ENCODE assay signal across 8 cellular contexts in the genomic region with DNA sequence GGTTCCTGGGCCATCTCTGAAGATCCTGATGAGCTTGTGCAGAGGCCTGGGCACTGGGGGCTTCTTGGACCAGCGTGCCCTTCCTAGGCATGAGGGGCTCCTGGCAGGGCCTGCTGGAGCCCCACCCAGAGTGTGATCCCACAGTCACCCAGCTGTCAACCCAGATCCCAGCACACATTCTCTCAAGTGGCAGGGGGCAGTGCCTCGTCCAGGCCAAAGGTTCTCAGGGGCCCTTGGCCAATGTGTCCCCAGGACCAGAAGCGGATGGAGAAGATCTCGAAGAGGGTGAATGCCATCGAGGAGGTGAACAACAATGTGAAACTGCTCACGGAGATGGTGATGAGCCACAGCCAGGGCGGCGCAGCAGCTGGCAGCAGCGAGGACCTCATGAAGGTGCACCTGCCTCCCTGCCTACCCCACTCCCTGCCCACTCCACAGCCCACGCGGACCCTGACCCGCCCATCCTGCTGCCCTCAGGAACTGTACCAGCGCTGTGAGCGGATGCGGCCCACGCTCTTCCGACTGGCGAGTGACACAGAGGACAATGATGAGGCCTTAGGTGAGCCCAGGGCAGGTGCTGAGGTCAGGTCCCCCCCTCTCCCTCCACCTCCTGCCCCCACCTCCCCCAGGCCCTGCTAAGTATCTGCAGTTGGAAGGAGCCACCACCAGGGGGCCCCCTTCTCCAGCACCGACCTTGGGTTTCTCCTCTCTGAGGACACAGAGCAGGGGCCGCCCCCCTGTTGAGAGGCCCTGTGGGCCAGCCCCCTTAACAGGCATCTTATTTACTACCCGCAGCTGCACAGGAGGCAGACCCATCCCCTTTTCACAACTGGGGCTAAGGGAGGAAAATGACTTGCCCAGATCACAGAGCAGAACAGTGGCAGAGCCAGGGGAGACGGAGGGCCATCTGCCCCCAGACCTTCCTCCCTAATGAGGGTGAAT. TPM values are rescaled to one million over a fixed set of nuclear protein-coding genes. Genes with fewer than 3 reads are reported as not detected.
DNase-seq lines count a peak whose midpoint lies in the region; ATAC-seq and TF ChIP-seq lines count a peak whose summit lies in the region.

No MANE protein-coding gene starts in this region.

- CTCF ChIA-PET in OCI-LY7 (lab: Charles Lee; ENCODE audit: unreplicated experiment): no interaction called here

- H3K9me2 ChIP-seq in OCI-LY7 (ENCODE audit: insufficient read depth, low read length): no peaks in the 10 kb centered on the region

- BruUV-seq in OCI-LY7 (replicated peaks; lab: Mats Ljungman, UMichigan): no TSS peak

- H2AFZ ChIP-seq in OCI-LY7 (ENCODE audit: low read length): no peak overlapping the region

- intact Hi-C loops in OCI-LY7 (cut with micrococcal nuclease; ENCODE audit: unreplicated experiment) (loop anchor here (1.0 to 2.0 kb wide), 3 partner anchors 15 to 58 kb away; a partner anchor contains a TSS), esophagus squamous epithelium (cut with DNase I) (no loop called here)

- H3K9me3 ChIP-seq in OCI-LY7 (ENCODE audit: low read length) (no peaks in the 10 kb centered on the region), esophagus squamous epithelium (no peaks in the 10 kb centered on the region), neutrophil (no peaks in the 10 kb centered on the region), upper lobe of left lung (no peaks in the 10 kb centered on the region)

- peaks cover 48% of the 10 kb centered on the region for H3K4me1 ChIP-seq in OCI-LY7 (ENCODE audit: insufficient read depth, low read length, poor library complexity, severe bottlenecking)
- H3K4me1 ChIP-seq in esophagus squamous epithelium: peaks cover 32 to 54% (median 39%) of the 10 kb centered on the region in 3 donors
- peaks cover 17 to 24% of the 10 kb centered on the region in 2 experiments for H3K4me1 ChIP-seq in neutrophil (ENCODE audit: control insufficient read depth in 1 of 2, insufficient read depth in 1 of 2, low read depth in 1 of 2, low read length in 1 of 2)
- H3K4me1 ChIP-seq in upper lobe of left lung: peaks cover 29 to 43% (median 34%) of the 10 kb centered on the region in 4 donors

- no peaks in the 10 kb centered on the region for H4K20me1 ChIP-seq in OCI-LY7 (ENCODE audit: insufficient read depth, low read length)

- H3K27me3 ChIP-seq in esophagus squamous epithelium: no peaks in the 10 kb centered on the region
- no peaks in the 10 kb centered on the region for H3K27me3 ChIP-seq in neutrophil
- no peaks in the 10 kb centered on the region for H3K27me3 ChIP-seq in upper lobe of left lung

- H3K4me3 ChIP-seq in OCI-LY7 (ENCODE audit: low read depth, low read length, poor library complexity, severe bottlenecking): no peak overlapping the region
- no peak overlapping the region for H3K4me3 ChIP-seq in esophagus squamous epithelium
- H3K4me3 ChIP-seq in neutrophil (ENCODE audit: low read depth in 1 of 2, low read length in 1 of 2): no peak overlapping the region
- no peak overlapping the region for H3K4me3 ChIP-seq in upper lobe of left lung

- POLR2A ChIA-PET in OCI-LY7 (lab: Charles Lee): no interaction called here

- no peak for TF ChIP-seq EP300 in upper lobe of left lung (IDR thresholded peaks at IDR 0.05)

- TF ChIP-seq CTCF in GM13976 (IDR thresholded peaks at IDR 0.05; ENCODE audit: borderline replicate concordance, control extremely low read depth, extremely low read depth, insufficient read depth, missing control alignments) (peak; percentile 71), OCI-LY7 (conservative IDR thresholded peaks at IDR 0.05; ENCODE audit: low read length) (peak; percentile 93), esophagus squamous epithelium (IDR thresholded peaks at IDR 0.05) (peak; percentile 57 to 90 (median 70)), neutrophil (IDR thresholded peaks at IDR 0.05) (peak; percentile 95), upper lobe of left lung (IDR thresholded peaks at IDR 0.05) (peak; percentile 50 to 96 (median 64))

- TF ChIP-seq POLR2A in esophagus squamous epithelium (IDR thresholded peaks at IDR 0.05) (no peak), upper lobe of left lung (IDR thresholded peaks at IDR 0.05) (no peak)

- H3K27ac ChIP-seq in OCI-LY7 (ENCODE audit: low read depth, low read length, poor library complexity, severe bottlenecking) (peak overlapping the region; percentile 38), esophagus squamous epithelium (peak overlapping the region in 3 of 4 donors; percentile 53 to 63 (median 58)), neutrophil (peak overlapping the region; percentile 10), upper lobe of left lung (peak overlapping the region in 3 of 4 donors; percentile 34 to 61 (median 56))

- ATAC-seq in upper lobe of left lung (ENCODE audit: low FRiP score in 2 of 2): peak; percentile 83 to 84
- ATAC-seq in GM21360 (IDR thresholded peaks at IDR 0.05; ENCODE audit: unreplicated experiment): no peak

- H3K79me2 ChIP-seq in OCI-LY7 (ENCODE audit: insufficient read depth, low read depth, low read length): no peaks in the 10 kb centered on the region

- DNase-seq in ACHN (peak; percentile 34), GM13976 (ENCODE audit: low spot score) (peak; percentile 88), OCI-LY7 (ENCODE audit: low spot score) (peak; percentile 79), esophagus squamous epithelium (lab: John Stamatoyannopoulos, UW) (no peak), upper lobe of left lung (peak in 1 of 2 donors; percentile 73)
- DNase-seq in activated T-cell treated with anti-CD3 and anti-CD28 coated beads, Interleukin-2, amount 50 U/mL, for 48 hours: peak; percentile 84 to 85

- H3K36me3 ChIP-seq in OCI-LY7 (ENCODE audit: insufficient read depth, low read length): peaks cover 84% of the 10 kb centered on the region
- H3K36me3 ChIP-seq in esophagus squamous epithelium: peaks cover 0 to 87% (median 13%) of the 10 kb centered on the region in 3 donors
- H3K36me3 ChIP-seq in neutrophil: peaks cover 59% of the 10 kb centered on the region
- H3K36me3 ChIP-seq in upper lobe of left lung: peaks cover 0 to 80% (median 44%) of the 10 kb centered on the region in 4 donors

- peak overlapping the region; percentile 30; the same call in 1 of the 2 replicates for H3K4me2 ChIP-seq in OCI-LY7 (ENCODE audit: low read length)

- in situ Hi-C loops in ACHN (cut with HindIII; ENCODE audit: low pct_ligation_motif_present, low pct_unique_long_range_greater_than_20kb, low sequenced_read_pairs): no loop called here
- in situ Hi-C loops in GM13976 (cut with MboI; ENCODE audit: low sequenced_read_pairs, unreplicated experiment): no loop called here

- WGBS in esophagus squamous epithelium, 2 donors: 59 to 61% methylated on average over 14 to 16 of the region's 22 CpGs
- 64 to 77% methylated on average over 12 to 21 of the region's 22 CpGs for WGBS in upper lobe of left lung, 2 donors

RNA-seq across cellular contexts. Expression of a gene that starts 14.7 kb away (rescaled TPM):
- 119 and 127 TPM in 2 replicates for total RNA-seq in OCI-LY7 (2014; rRNA removed; shearing (Covaris generic))
- total RNA-seq in OCI-LY7 (2022): 167 and 172 TPM in 2 replicates
- total RNA-seq in esophagus squamous epithelium: 10 to 100 TPM; 32.2 to 54.3 (median 39.5) TPM
- total RNA-seq in upper lobe of left lung: 100 to 1,000 TPM in 2 of 6 donors, 10 to 100 TPM in 4; 52.4 to 226 (median 68.3) TPM

RNA-seq across cellular contexts. Expression of a gene that starts 16.1 kb away (rescaled TPM):
- total RNA-seq in OCI-LY7 (2014; rRNA removed; shearing (Covaris generic)): 15.3 and 18.3 TPM in 2 replicates
- total RNA-seq in OCI-LY7 (2022) (44.4 and 48.4 TPM in 2 replicates), esophagus squamous epithelium (10 to 100 TPM; 33.8 to 53.4 (median 42.0) TPM), upper lobe of left lung (10 to 100 TPM; 11.4 to 58.7 (median 31.1) TPM)

RNA-seq across cellular contexts. Expression of a gene that starts 35.2 kb away (rescaled TPM):
- 50.0 and 61.2 TPM in 2 replicates for total RNA-seq in OCI-LY7 (2014; rRNA removed; shearing (Covaris generic))
- total RNA-seq in OCI-LY7 (2022) (54.0 and 55.8 TPM in 2 replicates), esophagus squamous epithelium (1 to 10 TPM; 2.3 to 4.1 (median 2.9) TPM), upper lobe of left lung (10 to 100 TPM in 1 of 6 donors, 1 to 10 TPM in 5; 2.1 to 11.1 (median 8.7) TPM)

RNA-seq across cellular contexts. Expression of a gene that starts 43.5 kb away (rescaled TPM):
- total RNA-seq in OCI-LY7 (2014; rRNA removed; shearing (Covaris generic)): 0.44 TPM in 1 of 2 replicates, not detected in the other
- total RNA-seq in OCI-LY7 (2022) (0.82 and 0.92 TPM in 2 replicates), esophagus squamous epithelium (not detected), upper lobe of left lung (1 to 10 TPM in 3 of 6 donors, not detected in 3; 1.4 to 4.2 (median 2.0) TPM)

RNA-seq across cellular contexts. Expression of a gene that starts 52.1 kb away (rescaled TPM):
- 85.8 and 93.1 TPM in 2 replicates for total RNA-seq in OCI-LY7 (2014; rRNA removed; shearing (Covaris generic))
- total RNA-seq in OCI-LY7 (2022): 57.2 and 57.3 TPM in 2 replicates
- total RNA-seq in esophagus squamous epithelium: 100 to 1,000 TPM in 2 of 4 donors, 10 to 100 TPM in 2; 25.4 to 261 (median 92.3) TPM
- total RNA-seq in upper lobe of left lung: 100 to 1,000 TPM; 125 to 750 (median 400) TPM

Comparison
In these comparisons a context has a peak if more than half of its experiments do, and no peak if none do; other contexts are left out.
1. RNA of a gene that starts 35.2 kb away (total RNA-seq): 50.0 to 61.2 TPM in OCI-LY7; 2.1 to 11.1 TPM in upper lobe of left lung and 2.3 to 4.1 TPM in esophagus squamous epithelium; every median in the first group is over 4 times any median in the second.
2. Peak in every context shown above with its lines, with median percentiles within 50 percentile points of each other: CTCF ChIP-seq and H3K27ac ChIP-seq.